ENCODE assay signal across 8 cellular contexts in the genomic region with DNA sequence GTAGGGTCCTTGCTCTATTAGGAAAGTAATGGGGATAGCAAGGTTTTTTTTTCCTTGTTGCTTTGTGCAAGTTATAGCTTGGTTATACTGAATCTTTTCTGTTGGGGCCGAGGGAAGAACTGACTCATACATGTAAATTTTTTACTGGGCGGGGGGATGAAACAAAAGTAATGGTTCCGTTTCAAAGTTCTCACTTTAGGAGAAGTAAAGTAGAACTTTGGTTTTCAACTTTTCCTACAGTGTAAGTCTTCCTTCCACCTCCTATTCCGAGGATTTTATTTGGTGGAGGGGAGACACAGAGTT. TPM values are rescaled to one million over a fixed set of nuclear protein-coding genes. Genes with fewer than 3 reads are reported as not detected.
DNase-seq lines count a peak whose midpoint lies in the region; ATAC-seq and TF ChIP-seq lines count a peak whose summit lies in the region.

No MANE protein-coding gene starts in this region.

- 4 to 6% methylated on average over 4 of the region's 4 CpGs for WGBS in transverse colon (ENCODE audit: low coverage in 1 of 2), 2 donors

- H3K4me3 ChIP-seq in BJ (ENCODE audit: low read depth, low read length) (peak overlapping the region; percentile 73), choroid plexus epithelial cell (ENCODE audit: low read depth, low read length) (peak overlapping the region; percentile 88), mucosa of stomach (ENCODE audit: low read length) (peak overlapping the region; percentile 57), transverse colon (peak overlapping the region; percentile 82 to 98 (median 94))

- CTCF ChIA-PET in BJ (lab: Yijun Ruan, JAX): interaction anchor here (1.4 to 3.8 kb wide), 2 partner anchors 36 to 194 kb away, joined by 4 to 30 read pairs; no protein-coding TSS in a partner anchor
- CTCF ChIA-PET in RWPE1 (lab: Yijun Ruan, JAX): interaction anchor here (0.6 kb wide), 1 partner anchor 475 kb away, joined by 3 read pairs; no protein-coding TSS in a partner anchor

- TF ChIP-seq CTCF in BJ (IDR thresholded peaks at IDR 0.05; ENCODE audit: insufficient read depth, low read depth, low read length): no peak
- TF ChIP-seq CTCF in RWPE1 (conservative IDR thresholded peaks at IDR 0.05; ENCODE audit: low read depth): no peak
- no peak for TF ChIP-seq CTCF in choroid plexus epithelial cell (conservative IDR thresholded peaks at IDR 0.05; ENCODE audit: low read depth, low read length)
- TF ChIP-seq CTCF in transverse colon (IDR thresholded peaks at IDR 0.05): no peak

- DNase-seq in BJ (ENCODE audit: low read depth): no peak
- DNase-seq in RWPE1 (ENCODE audit: low spot score): peak; percentile 26
- DNase-seq in choroid plexus epithelial cell (ENCODE audit: low read depth): peak; percentile 30
- DNase-seq in transverse colon: peak; percentile 11
- no peak for DNase-seq in NCI-H2107 treated with DMSO at 0.1 percent for 48 hours (lab: John Stamatoyannopoulos, UW; ENCODE audit: unreplicated experiment)
- DNase-seq in AG08396 (ENCODE audit: low spot score): no peak

- peak overlapping the region; percentile 89 for H3K27ac ChIP-seq in RWPE1
- H3K27ac ChIP-seq in transverse colon: peak overlapping the region; percentile 96 to 99 (median 98)

- TF ChIP-seq POLR2A in transverse colon (IDR thresholded peaks at IDR 0.05): no peak

- H3K4me1 ChIP-seq in mucosa of stomach (ENCODE audit: control insufficient read depth, insufficient read depth, low read length) (peaks cover 15% of the 10 kb centered on the region), transverse colon (peaks cover 8 to 45% (median 14%) of the 10 kb centered on the region in 4 donors)

- intact Hi-C loops in transverse colon (cut with DNase I; ENCODE audit: low total_unique reads): no loop called here

- H3K27me3 ChIP-seq in BJ (ENCODE audit: control insufficient read depth, insufficient read depth, low read length) (peaks cover 2% of the 10 kb centered on the region; the same call in 1 of the 2 replicates), mucosa of stomach (ENCODE audit: control insufficient read depth, insufficient read depth, low read length) (no peaks in the 10 kb centered on the region), transverse colon (no peaks in the 10 kb centered on the region)

- POLR2A ChIA-PET in BJ (lab: Charles Lee) (no interaction called here), RWPE1 (lab: Yijun Ruan, JAX; ENCODE audit: low non-redundant PET) (no interaction called here)

- H3K36me3 ChIP-seq in BJ (ENCODE audit: control insufficient read depth, insufficient read depth, low read length): no peaks in the 10 kb centered on the region
- H3K36me3 ChIP-seq in mucosa of stomach (ENCODE audit: control insufficient read depth, insufficient read depth, low read length): no peaks in the 10 kb centered on the region
- no peaks in the 10 kb centered on the region for H3K36me3 ChIP-seq in transverse colon

- peak overlapping the region; percentile 94 for H3K9ac ChIP-seq in mucosa of stomach (ENCODE audit: low read length)

- ATAC-seq in GM21576 (IDR thresholded peaks at IDR 0.05; ENCODE audit: unreplicated experiment): peak; percentile 25

- no peak for TF ChIP-seq EP300 in transverse colon (IDR thresholded peaks at IDR 0.05; ENCODE audit: low read depth)

- in situ Hi-C loops in transverse colon (cut with MboI; ENCODE audit: low pct_ligation_motif_present in 1 of 4, low pct_unique_long_range_greater_than_20kb in 1 of 4, low sequenced_read_pairs in 3 of 4): no loop called here

- H3K9me3 ChIP-seq in mucosa of stomach (ENCODE audit: control insufficient read depth, low read length): no peaks in the 10 kb centered on the region
- no peaks in the 10 kb centered on the region for H3K9me3 ChIP-seq in transverse colon

RNA-seq across cellular contexts. Expression of a gene that starts 1.1 kb away (rescaled TPM):
- polyA plus RNA-seq in BJ (2011; rRNA removed): 10.9 and 21.7 TPM in 2 replicates
- polyA minus RNA-seq in BJ (2011; rRNA and poly(A)+ RNA removed): 7.9 and 10.0 TPM in 2 replicates
- total RNA-seq in transverse colon: 100 to 1,000 TPM in 1 of 4 donors, 10 to 100 TPM in 3; 42.3 to 123 (median 70.2) TPM

Comparison
In these comparisons a context has a peak if more than half of its experiments do, and no peak if none do; other contexts are left out.
1. DNase-seq: peak in RWPE1 (single experiment), choroid plexus epithelial cell (single experiment) and transverse colon (single experiment); none in BJ (single experiment), NCI-H2107 treated with DMSO at 0.1 percent for 48 hours (single experiment) and AG08396 (single experiment).
2. Peak in every context shown above with its lines, with median percentiles within 50 percentile points of each other: H3K4me3 ChIP-seq.